11 cellular contexts compared by ENCODE assay signal in the genomic region with DNA sequence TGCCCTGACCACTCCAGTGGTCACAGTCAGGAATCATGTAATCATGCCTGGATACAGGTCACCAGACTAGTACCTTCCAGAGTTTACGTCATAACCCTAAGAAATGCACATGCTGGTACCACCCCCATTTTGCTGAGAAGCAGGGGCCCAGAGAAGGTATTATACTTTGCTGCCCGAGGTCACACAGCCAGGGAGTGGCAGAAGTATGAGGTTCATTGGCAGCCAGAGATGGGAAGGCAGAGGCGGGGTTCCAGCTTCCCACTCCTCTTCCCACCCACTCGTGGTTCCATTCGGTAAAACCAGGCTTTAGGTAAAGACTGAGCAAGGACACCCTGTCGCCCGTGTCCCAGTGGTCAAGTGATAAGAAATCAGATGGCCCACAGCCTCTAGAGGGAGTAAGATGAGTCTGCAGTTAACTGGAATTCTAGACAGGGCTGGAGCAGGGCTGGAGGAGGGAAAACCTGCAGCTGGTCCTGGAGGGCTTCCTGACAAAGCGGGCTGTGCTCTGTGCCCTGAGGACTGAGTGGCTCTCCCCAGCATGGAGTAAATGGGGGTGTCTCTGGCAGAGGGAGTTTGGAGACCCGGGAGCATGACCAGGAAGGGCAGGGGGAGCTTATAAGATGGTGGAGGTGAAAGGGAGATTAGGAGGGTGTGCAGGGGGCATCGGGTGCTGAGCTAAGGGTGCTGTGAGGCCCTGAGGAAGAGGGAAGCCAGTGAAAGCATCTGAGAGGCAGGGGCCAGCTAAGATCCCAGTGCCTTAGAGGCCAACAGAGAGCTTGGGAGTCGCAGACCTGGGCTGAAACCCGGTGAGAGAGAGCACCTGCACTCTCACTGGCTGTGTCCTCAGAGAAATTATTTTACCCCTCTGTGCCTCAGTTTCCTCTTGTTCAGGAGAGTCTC. TPM values are rescaled to one million over a fixed set of nuclear protein-coding genes. Genes with fewer than 3 reads are reported as not detected.
DNase-seq lines count a peak whose midpoint lies in the region; ATAC-seq and TF ChIP-seq lines count a peak whose summit lies in the region.
"Had no signal": no experiment of that assay in that cellular context is flagged by ENCODE, and none has a peak within 500 bp of the region (broad histone marks: within the 10 kb centered on the region; RNA-seq: fewer than 3 reads in every experiment).

No MANE protein-coding gene starts in this region.

- POLR2A ChIA-PET in Caco-2 (lab: Charles Lee): interaction anchor here (0.5 kb wide), 1 partner anchor 181 kb away, joined by 5 read pairs; no protein-coding TSS in a partner anchor

- no peaks in the 10 kb centered on the region for H3K9me3 Mint-ChIP-seq in Caco-2 (ENCODE audit: unreplicated experiment)
- no peaks in the 10 kb centered on the region for H3K9me3 Mint-ChIP-seq in central memory CD8-positive, alpha-beta T cell

- no peak overlapping the region for H3K4me3 ChIP-seq in Caco-2 (ENCODE audit: low read depth, low read length)

- DNase-seq in Caco-2: peak; percentile 50 to 53
- DNase-seq in HuH-7.5 (ENCODE audit: low spot score): peak; percentile 75
- DNase-seq in central memory CD8-positive, alpha-beta T cell (ENCODE audit: low spot score in 2 of 2): no peak
- peak; percentile 53 for DNase-seq in medulla oblongata (ENCODE audit: extremely low spot score)
- no peak for DNase-seq in DMS79 treated with DMSO at 0.1 percent for 48 hours (lab: John Stamatoyannopoulos, UW)
- no peak for DNase-seq in DMS79 (lab: John Stamatoyannopoulos, UW)
- DNase-seq: NCI-H774 had no signal

- TF ChIP-seq CTCF in Caco-2 (IDR thresholded peaks at IDR 0.05; ENCODE audit: insufficient read depth in 1 of 2, low read depth in 1 of 2, low read length in 1 of 2, severe bottlenecking in 1 of 2, unreplicated experiment in 1 of 2): peak; percentile 29 to 61

- no peak for ATAC-seq in central memory CD8-positive, alpha-beta T cell (replicated peaks; ENCODE audit: extremely low read depth, poor library complexity, severe bottlenecking)
- ATAC-seq in GM18498 (IDR thresholded peaks at IDR 0.05; ENCODE audit: unreplicated experiment): no peak
- no peak for ATAC-seq in GM18867 (IDR thresholded peaks at IDR 0.05; ENCODE audit: unreplicated experiment)
- ATAC-seq: left colon had no signal

- peaks cover 26% of the 10 kb centered on the region for H3K4me1 ChIP-seq in Caco-2

- H3K27ac Mint-ChIP-seq in Caco-2 (ENCODE audit: unreplicated experiment): peak overlapping the region; percentile 60
- H3K27ac Mint-ChIP-seq in central memory CD8-positive, alpha-beta T cell (ENCODE audit: low read depth): peak overlapping the region; percentile 35

- H3K27me3 Mint-ChIP-seq in Caco-2 (ENCODE audit: insufficient read depth, unreplicated experiment): no peaks in the 10 kb centered on the region
- no peaks in the 10 kb centered on the region for H3K27me3 Mint-ChIP-seq in central memory CD8-positive, alpha-beta T cell

- peaks cover under 1% of the 10 kb centered on the region for H3K36me3 Mint-ChIP-seq in Caco-2 (ENCODE audit: insufficient read depth, unreplicated experiment)
- H3K36me3 Mint-ChIP-seq in central memory CD8-positive, alpha-beta T cell (ENCODE audit: insufficient read depth): peaks cover 3% of the 10 kb centered on the region

- H3K9me3 ChIP-seq in Caco-2: no peaks in the 10 kb centered on the region

- no peaks in the 10 kb centered on the region for H3K27me3 ChIP-seq in Caco-2 (replicated peaks; ENCODE audit: control insufficient read depth, insufficient read depth, low read length)
- H3K27me3 ChIP-seq: cardiac muscle cell had no signal

- intact Hi-C loops in Caco-2 (cut with micrococcal nuclease; ENCODE audit: unreplicated experiment): loop anchor here (1.0 kb wide), 1 partner anchor 56 kb away; no protein-coding TSS in a partner anchor

- no peaks in the 10 kb centered on the region for H3K36me3 ChIP-seq in Caco-2 (ENCODE audit: control insufficient read depth, insufficient read depth, low read length)
- H3K36me3 ChIP-seq: cardiac muscle cell had no signal

- CTCF ChIA-PET in Caco-2 (lab: Charles Lee): interaction anchor here (0.6 to 1.7 kb wide), 6 partner anchors 19 to 291 kb away, joined by 4 to 15 read pairs (median 6); no protein-coding TSS in a partner anchor

- peaks cover 15% of the 10 kb centered on the region for H3K4me1 Mint-ChIP-seq in Caco-2 (ENCODE audit: low read depth, unreplicated experiment)
- H3K4me1 Mint-ChIP-seq in central memory CD8-positive, alpha-beta T cell: no peaks in the 10 kb centered on the region

- no TSS peak for BruUV-seq in Caco-2 (replicated peaks; lab: Mats Ljungman, UMichigan)

- H3K4me3 Mint-ChIP-seq in Caco-2 (ENCODE audit: unreplicated experiment): no peak overlapping the region
- H3K4me3 Mint-ChIP-seq in central memory CD8-positive, alpha-beta T cell: no peak overlapping the region

RNA-seq across cellular contexts. Expression of a gene that starts 5.7 kb away (rescaled TPM):
- 17.4 and 18.0 TPM in 2 replicates for total RNA-seq in Caco-2 (2022)

Comparison
In these comparisons a context has a peak if more than half of its experiments do, and no peak if none do; other contexts are left out.
1. DNase-seq: peak in Caco-2 (2 of 2), HuH-7.5 (single experiment) and medulla oblongata (single experiment); none in central memory CD8-positive, alpha-beta T cell (0 of 2), DMS79 treated with DMSO at 0.1 percent for 48 hours (single experiment) and DMS79 (single experiment).